19 cellular contexts compared by ENCODE assay signal in the genomic region with DNA sequence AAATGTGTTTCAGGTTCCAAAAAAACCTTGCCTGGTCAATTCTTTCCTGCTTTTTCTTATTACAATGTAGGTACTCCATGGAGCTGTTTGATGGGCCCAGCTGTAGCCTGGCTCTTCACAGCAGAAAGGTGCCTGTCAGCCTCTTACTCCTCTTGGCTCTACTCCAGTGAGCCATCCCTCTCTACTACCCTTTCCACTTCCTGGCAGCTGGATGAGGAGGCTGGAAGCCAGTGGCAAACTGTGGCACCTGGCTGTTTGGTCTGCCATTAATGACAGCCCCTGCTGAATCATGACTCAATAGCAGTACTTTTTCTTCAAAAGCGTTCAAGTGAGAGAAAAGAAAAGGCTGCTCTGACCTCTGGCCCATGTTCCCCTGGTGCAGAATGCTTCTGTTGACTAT.
DNase-seq lines count a peak whose midpoint lies in the region; TF ChIP-seq lines count a peak whose summit lies in the region.
"Had no signal": no experiment of that assay in that cellular context is flagged by ENCODE, and none has a peak within 500 bp of the region (broad histone marks: within the 10 kb centered on the region; RNA-seq: fewer than 3 reads in every experiment).

No MANE protein-coding gene starts in this region.

- H3K4me1 ChIP-seq in ectodermal cell (ENCODE audit: control insufficient read depth, insufficient read depth, low read length) = peaks cover 31% of the 10 kb centered on the region
- H3K4me1 ChIP-seq in tibial artery = no peaks in the 10 kb centered on the region
- H3K4me1 ChIP-seq in Peyer's patch = no peaks in the 10 kb centered on the region
- H3K4me1 ChIP-seq: sigmoid colon had no signal

- H3K27ac ChIP-seq in ectodermal cell (ENCODE audit: insufficient read depth, low read depth, low read length, poor library complexity, severe bottlenecking) (peak overlapping the region; percentile 44), tibial artery (no peak overlapping the region), Peyer's patch (no peak overlapping the region)
- H3K27ac ChIP-seq: hepatocyte, sigmoid colon had no signal

- in situ Hi-C loops in Caki2 (cut with HindIII; ENCODE audit: low pct_unique_long_range_greater_than_20kb, low sequenced_read_pairs) = no loop called here

- H3K27me3 ChIP-seq in ectodermal cell (ENCODE audit: control insufficient read depth, insufficient read depth, low read length, poor library complexity, severe bottlenecking) (no peaks in the 10 kb centered on the region), tibial artery (no peaks in the 10 kb centered on the region), Peyer's patch (no peaks in the 10 kb centered on the region)
- H3K27me3 ChIP-seq: cardiac muscle cell, hepatocyte, sigmoid colon had no signal

- H3K36me3 ChIP-seq in ectodermal cell (ENCODE audit: control insufficient read depth, insufficient read depth, low read length) (no peaks in the 10 kb centered on the region), tibial artery (no peaks in the 10 kb centered on the region), Peyer's patch (no peaks in the 10 kb centered on the region)
- H3K36me3 ChIP-seq: cardiac muscle cell, MG63, sigmoid colon had no signal

- H3K9me3 ChIP-seq in ectodermal cell (ENCODE audit: control insufficient read depth, low read length) (no peaks in the 10 kb centered on the region), tibial artery (no peaks in the 10 kb centered on the region), Peyer's patch (no peaks in the 10 kb centered on the region)
- H3K9me3 ChIP-seq: MG63, sigmoid colon had no signal

- TF ChIP-seq CTCF in tibial artery (IDR thresholded peaks at IDR 0.05) = no peak
- no peak for TF ChIP-seq CTCF in Peyer's patch (IDR thresholded peaks at IDR 0.05)

- no peak for TF ChIP-seq POLR2A in Peyer's patch (IDR thresholded peaks at IDR 0.05)

- H3K4me3 ChIP-seq in ectodermal cell (ENCODE audit: insufficient read depth, low read depth, low read length) (no peak overlapping the region), tibial artery (no peak overlapping the region), Peyer's patch (no peak overlapping the region)
- H3K4me3 ChIP-seq: cardiac muscle cell, hepatocyte, MG63, sigmoid colon had no signal

- DNase-seq in Caki2 (ENCODE audit: low read depth) = peak; percentile 43
- DNase-seq in NCI-H1092 treated with DMSO at 0.1 percent for 48 hours (lab: John Stamatoyannopoulos, UW) = peak; percentile 96
- DNase-seq in NCI-H446 treated with DMSO at 0.1 percent for 48 hours (lab: John Stamatoyannopoulos, UW) = peak; percentile 25
- no peak for DNase-seq in iPS-NIHi7 (ENCODE audit: extremely low spot score)
- DNase-seq in activated CD4-positive, alpha-beta T cell treated with anti-CD3 and anti-CD28 coated beads for 4 hours = no peak
- no peak for DNase-seq in tibial artery
- DNase-seq in Peyer's patch = no peak
- DNase-seq: activated CD8-positive, alpha-beta T cell treated with anti-CD3 and anti-CD28 coated beads for 36 hours; activated naive CD8-positive, alpha-beta T cell treated with anti-CD3 and anti-CD28 coated beads, Interleukin-2, amount 10 ng/mL, durations not matched to agents 7 days and 5 days; effector CD4-positive, alpha-beta T cell; GF-D8; MG63; NCI-H526; nucleus accumbens; sigmoid colon; stimulated activated CD4-positive, alpha-beta T cell treated with anti-CD3 and anti-CD28 coated beads, Interleukin-2, amount 100 ng/mL, for 48 hours had no signal

- 70 to 76% methylated on average over 1 of the region's 1 CpG for WGBS in ectodermal cell, 2 experiments

- intact Hi-C loops in tibial artery (cut with DNase I; ENCODE audit: low total_unique reads) = no loop called here

Comparison
In these comparisons a context has a peak if more than half of its experiments do, and no peak if none do; other contexts are left out.
1. DNase-seq: peak in Caki2 (single experiment), NCI-H1092 treated with DMSO at 0.1 percent for 48 hours (single experiment) and NCI-H446 treated with DMSO at 0.1 percent for 48 hours (single experiment); none in iPS-NIHi7 (single experiment), activated CD4-positive, alpha-beta T cell treated with anti-CD3 and anti-CD28 coated beads for 4 hours (0 of 2), tibial artery (0 of 2) and Peyer's patch (0 of 3).